ENCODE assay signal across 10 cellular contexts in genomic region chr4:143085224-143085623, GRCh38.
DNase-seq lines count a peak whose midpoint lies in the region; ATAC-seq and TF ChIP-seq lines count a peak whose summit lies in the region.
"Had no signal": no experiment of that assay in that cellular context is flagged by ENCODE, and none has a peak within 500 bp of the region (broad histone marks: within the 10 kb centered on the region; RNA-seq: fewer than 3 reads in every experiment).

No MANE protein-coding gene starts in this region.

- H3K27me3 ChIP-seq in Loucy (ENCODE audit: insufficient read depth, low read length, poor library complexity, severe bottlenecking): no peaks in the 10 kb centered on the region

- no peak overlapping the region for H3K4me3 Mint-ChIP-seq in mesothelial cell of epicardium
- no peak overlapping the region for H3K4me3 Mint-ChIP-seq in WTC11

- ATAC-seq in HG02970 (IDR thresholded peaks at IDR 0.05; ENCODE audit: low FRiP score, unreplicated experiment) (no peak), GM19467 (IDR thresholded peaks at IDR 0.05; ENCODE audit: unreplicated experiment) (no peak), WTC11 (no peak)

- POLR2A ChIA-PET in WTC11 (lab: Charles Lee): no interaction called here

- CTCF ChIA-PET in WTC11 (lab: Charles Lee): no interaction called here

- no peak overlapping the region for H3K9ac ChIP-seq in Loucy (ENCODE audit: low read depth, low read length, poor library complexity, severe bottlenecking)
- H3K9ac ChIP-seq: KMS-11 had no signal

- no peak overlapping the region for H2AFZ ChIP-seq in Loucy (ENCODE audit: low read length)

- H3K9me3 Mint-ChIP-seq in mesothelial cell of epicardium (peaks cover 4% of the 10 kb centered on the region), WTC11 (peaks cover 12% of the 10 kb centered on the region)

- no peaks in the 10 kb centered on the region for H4K20me1 ChIP-seq in Loucy (ENCODE audit: insufficient read depth, low read length, poor library complexity, severe bottlenecking)

- no peaks in the 10 kb centered on the region for H3K4me1 ChIP-seq in Loucy (ENCODE audit: insufficient read depth, low read length, poor library complexity, severe bottlenecking)

- no peaks in the 10 kb centered on the region for H3K27me3 Mint-ChIP-seq in mesothelial cell of epicardium (ENCODE audit: low read depth)
- no peaks in the 10 kb centered on the region; the same call in 1 of the 2 replicates for H3K27me3 Mint-ChIP-seq in WTC11 (ENCODE audit: low read depth)

- H3F3A ChIP-seq in Loucy (ENCODE audit: low read depth): no peaks in the 10 kb centered on the region

- no peak overlapping the region for H3K27ac Mint-ChIP-seq in mesothelial cell of epicardium
- no peak overlapping the region for H3K27ac Mint-ChIP-seq in WTC11

- no peak overlapping the region for H3K4me2 ChIP-seq in Loucy (ENCODE audit: low read depth, low read length, poor library complexity, severe bottlenecking)
- H3K4me2 ChIP-seq: KMS-11 had no signal

- TF ChIP-seq CTCF in AG09319 (IDR thresholded peaks at IDR 0.05; ENCODE audit: low read depth, low read length): peak; percentile 3
- TF ChIP-seq CTCF in Loucy (conservative IDR thresholded peaks at IDR 0.05; ENCODE audit: low read length): peak; percentile 65
- TF ChIP-seq CTCF in mesothelial cell of epicardium (IDR thresholded peaks at IDR 0.05; ENCODE audit: unreplicated experiment): peak; percentile 40
- no peak for TF ChIP-seq CTCF in WTC11 (IDR thresholded peaks at IDR 0.05)

- DNase-seq in AG09319 (ENCODE audit: extremely low read depth, low read depth): no peak
- DNase-seq in dedifferentiated amniotic fluid mesenchymal stem cell (ENCODE audit: extremely low spot score): peak; percentile 57
- no peak for DNase-seq in mesothelial cell of epicardium (ENCODE audit: low spot score in 2 of 2, unreplicated experiment in 2 of 2)
- DNase-seq in cerebellar cortex (ENCODE audit: low spot score): no peak
- no peak for DNase-seq in WTC11 (ENCODE audit: low spot score)
- DNase-seq: WERI-Rb-1 had no signal

- no peaks in the 10 kb centered on the region for H3K9me2 ChIP-seq in Loucy (replicated peaks; ENCODE audit: low read depth, low read length)

- no peak overlapping the region for H3K4me3 ChIP-seq in Loucy (ENCODE audit: low read length, poor library complexity, severe bottlenecking)

- H3K36me3 Mint-ChIP-seq in mesothelial cell of epicardium: no peaks in the 10 kb centered on the region
- H3K36me3 Mint-ChIP-seq in WTC11: peaks cover 12% of the 10 kb centered on the region

- H3K4me1 Mint-ChIP-seq in mesothelial cell of epicardium (peaks cover 15% of the 10 kb centered on the region), WTC11 (peaks cover 17% of the 10 kb centered on the region)

- no peaks in the 10 kb centered on the region for H3K36me3 ChIP-seq in Loucy (ENCODE audit: insufficient read depth, low read length)
- H3K36me3 ChIP-seq: WERI-Rb-1 had no signal

- H3K79me2 ChIP-seq in Loucy (ENCODE audit: insufficient read depth, low read length): no peaks in the 10 kb centered on the region

- no peaks in the 10 kb centered on the region for H3K9me3 ChIP-seq in Loucy (ENCODE audit: insufficient read depth, low read depth, low read length)

TF ChIP-seq in WTC11, 78 proteins besides CTCF, POLR2A, EP300 and RAD21:
- TF ChIP-seq HMGA2 (CRISPR knock-in tag; IDR thresholded peaks at IDR 0.05) (no peak), GTF2I (CRISPR knock-in tag; conservative IDR thresholded peaks at IDR 0.05) (no peak), ZNF416 (CRISPR knock-in tag; IDR thresholded peaks at IDR 0.05) (no peak), CREM (CRISPR knock-in tag; IDR thresholded peaks at IDR 0.05) (no peak), E2F5 (CRISPR knock-in tag; IDR thresholded peaks at IDR 0.05) (no peak), NFATC4 (CRISPR knock-in tag; IDR thresholded peaks at IDR 0.05) (no peak), TP53 (CRISPR knock-in tag; IDR thresholded peaks at IDR 0.05) (no peak)
- TF ChIP-seq, protein P1, sequence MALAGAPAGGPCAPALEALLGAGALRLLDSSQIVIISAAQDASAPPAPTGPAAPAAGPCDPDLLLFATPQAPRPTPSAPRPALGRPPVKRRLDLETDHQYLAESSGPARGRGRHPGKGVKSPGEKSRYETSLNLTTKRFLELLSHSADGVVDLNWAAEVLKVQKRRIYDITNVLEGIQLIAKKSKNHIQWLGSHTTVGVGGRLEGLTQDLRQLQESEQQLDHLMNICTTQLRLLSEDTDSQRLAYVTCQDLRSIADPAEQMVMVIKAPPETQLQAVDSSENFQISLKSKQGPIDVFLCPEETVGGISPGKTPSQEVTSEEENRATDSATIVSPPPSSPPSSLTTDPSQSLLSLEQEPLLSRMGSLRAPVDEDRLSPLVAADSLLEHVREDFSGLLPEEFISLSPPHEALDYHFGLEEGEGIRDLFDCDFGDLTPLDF (CRISPR knock-in tag; IDR thresholded peaks at IDR 0.05): no peak
- TF ChIP-seq, protein P2, sequence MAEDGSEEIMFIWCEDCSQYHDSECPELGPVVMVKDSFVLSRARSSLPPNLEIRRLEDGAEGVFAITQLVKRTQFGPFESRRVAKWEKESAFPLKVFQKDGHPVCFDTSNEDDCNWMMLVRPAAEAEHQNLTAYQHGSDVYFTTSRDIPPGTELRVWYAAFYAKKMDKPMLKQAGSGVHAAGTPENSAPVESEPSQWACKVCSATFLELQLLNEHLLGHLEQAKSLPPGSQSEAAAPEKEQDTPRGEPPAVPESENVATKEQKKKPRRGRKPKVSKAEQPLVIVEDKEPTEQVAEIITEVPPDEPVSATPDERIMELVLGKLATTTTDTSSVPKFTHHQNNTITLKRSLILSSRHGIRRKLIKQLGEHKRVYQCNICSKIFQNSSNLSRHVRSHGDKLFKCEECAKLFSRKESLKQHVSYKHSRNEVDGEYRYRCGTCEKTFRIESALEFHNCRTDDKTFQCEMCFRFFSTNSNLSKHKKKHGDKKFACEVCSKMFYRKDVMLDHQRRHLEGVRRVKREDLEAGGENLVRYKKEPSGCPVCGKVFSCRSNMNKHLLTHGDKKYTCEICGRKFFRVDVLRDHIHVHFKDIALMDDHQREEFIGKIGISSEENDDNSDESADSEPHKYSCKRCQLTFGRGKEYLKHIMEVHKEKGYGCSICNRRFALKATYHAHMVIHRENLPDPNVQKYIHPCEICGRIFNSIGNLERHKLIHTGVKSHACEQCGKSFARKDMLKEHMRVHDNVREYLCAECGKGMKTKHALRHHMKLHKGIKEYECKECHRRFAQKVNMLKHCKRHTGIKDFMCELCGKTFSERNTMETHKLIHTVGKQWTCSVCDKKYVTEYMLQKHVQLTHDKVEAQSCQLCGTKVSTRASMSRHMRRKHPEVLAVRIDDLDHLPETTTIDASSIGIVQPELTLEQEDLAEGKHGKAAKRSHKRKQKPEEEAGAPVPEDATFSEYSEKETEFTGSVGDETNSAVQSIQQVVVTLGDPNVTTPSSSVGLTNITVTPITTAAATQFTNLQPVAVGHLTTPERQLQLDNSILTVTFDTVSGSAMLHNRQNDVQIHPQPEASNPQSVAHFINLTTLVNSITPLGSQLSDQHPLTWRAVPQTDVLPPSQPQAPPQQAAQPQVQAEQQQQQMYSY (CRISPR knock-in tag; IDR thresholded peaks at IDR 0.05): no peak
- TF ChIP-seq, protein P3, sequence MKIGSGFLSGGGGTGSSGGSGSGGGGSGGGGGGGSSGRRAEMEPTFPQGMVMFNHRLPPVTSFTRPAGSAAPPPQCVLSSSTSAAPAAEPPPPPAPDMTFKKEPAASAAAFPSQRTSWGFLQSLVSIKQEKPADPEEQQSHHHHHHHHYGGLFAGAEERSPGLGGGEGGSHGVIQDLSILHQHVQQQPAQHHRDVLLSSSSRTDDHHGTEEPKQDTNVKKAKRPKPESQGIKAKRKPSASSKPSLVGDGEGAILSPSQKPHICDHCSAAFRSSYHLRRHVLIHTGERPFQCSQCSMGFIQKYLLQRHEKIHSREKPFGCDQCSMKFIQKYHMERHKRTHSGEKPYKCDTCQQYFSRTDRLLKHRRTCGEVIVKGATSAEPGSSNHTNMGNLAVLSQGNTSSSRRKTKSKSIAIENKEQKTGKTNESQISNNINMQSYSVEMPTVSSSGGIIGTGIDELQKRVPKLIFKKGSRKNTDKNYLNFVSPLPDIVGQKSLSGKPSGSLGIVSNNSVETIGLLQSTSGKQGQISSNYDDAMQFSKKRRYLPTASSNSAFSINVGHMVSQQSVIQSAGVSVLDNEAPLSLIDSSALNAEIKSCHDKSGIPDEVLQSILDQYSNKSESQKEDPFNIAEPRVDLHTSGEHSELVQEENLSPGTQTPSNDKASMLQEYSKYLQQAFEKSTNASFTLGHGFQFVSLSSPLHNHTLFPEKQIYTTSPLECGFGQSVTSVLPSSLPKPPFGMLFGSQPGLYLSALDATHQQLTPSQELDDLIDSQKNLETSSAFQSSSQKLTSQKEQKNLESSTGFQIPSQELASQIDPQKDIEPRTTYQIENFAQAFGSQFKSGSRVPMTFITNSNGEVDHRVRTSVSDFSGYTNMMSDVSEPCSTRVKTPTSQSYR (CRISPR knock-in tag; IDR thresholded peaks at IDR 0.05): no peak
- TF ChIP-seq, protein P4, sequence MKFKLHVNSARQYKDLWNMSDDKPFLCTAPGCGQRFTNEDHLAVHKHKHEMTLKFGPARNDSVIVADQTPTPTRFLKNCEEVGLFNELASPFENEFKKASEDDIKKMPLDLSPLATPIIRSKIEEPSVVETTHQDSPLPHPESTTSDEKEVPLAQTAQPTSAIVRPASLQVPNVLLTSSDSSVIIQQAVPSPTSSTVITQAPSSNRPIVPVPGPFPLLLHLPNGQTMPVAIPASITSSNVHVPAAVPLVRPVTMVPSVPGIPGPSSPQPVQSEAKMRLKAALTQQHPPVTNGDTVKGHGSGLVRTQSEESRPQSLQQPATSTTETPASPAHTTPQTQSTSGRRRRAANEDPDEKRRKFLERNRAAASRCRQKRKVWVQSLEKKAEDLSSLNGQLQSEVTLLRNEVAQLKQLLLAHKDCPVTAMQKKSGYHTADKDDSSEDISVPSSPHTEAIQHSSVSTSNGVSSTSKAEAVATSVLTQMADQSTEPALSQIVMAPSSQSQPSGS (CRISPR knock-in tag; IDR thresholded peaks at IDR 0.05; ENCODE audit: borderline replicate concordance, low read depth): no peak
